ENCODE assay signal across 8 cellular contexts in genomic region chr10:34814228-34815173, GRCh38. TPM values are rescaled to one million over a fixed set of nuclear protein-coding genes. Genes with fewer than 3 reads are reported as not detected.
DNase-seq lines count a peak whose midpoint lies in the region; ATAC-seq and TF ChIP-seq lines count a peak whose summit lies in the region.

No MANE protein-coding gene starts in this region.

- WGBS in gastroesophageal sphincter (ENCODE audit: low coverage in 1 of 2), 2 donors: 0% methylated on average over 16 of the region's 120 CpGs; no CpG with 5 or more reads in 1 of the 2 donors

- H3K4me1 ChIP-seq in gastroesophageal sphincter: peaks cover 2 to 67% (median 11%) of the 10 kb centered on the region in 3 donors

- no peaks in the 10 kb centered on the region for H3K27me3 ChIP-seq in gastroesophageal sphincter

- CTCF ChIA-PET in WTC11 (lab: Charles Lee): interaction anchor here (1.8 to 2.8 kb wide), 6 partner anchors 10 to 180 kb away, joined by 4 to 13 read pairs (median 11); no protein-coding TSS in a partner anchor

- no peak overlapping the region for H3K27ac Mint-ChIP-seq in T-helper 1 cell treated with Interleukin-12 subunit alpha and Interleukin-12 subunit beta and Interleukin-4 antibody, amounts not matched to agents 30 μg/mL and 1 μg/mL, for 36 hours
- no peak overlapping the region for H3K27ac Mint-ChIP-seq in WTC11
- peak overlapping the region; percentile 78 for H3K27ac Mint-ChIP-seq in osteocyte (ENCODE audit: unreplicated experiment)

- no peak for TF ChIP-seq POLR2A in gastroesophageal sphincter (IDR thresholded peaks at IDR 0.05)

- no peak for DNase-seq in T-helper 1 cell
- peak; percentile 63 for DNase-seq in WTC11 (ENCODE audit: low spot score)
- DNase-seq in osteocyte (ENCODE audit: extremely low spot score, unreplicated experiment): no peak
- DNase-seq in SIG-M5 treated with dmso at 0.1 percent for 504 hours (lab: John Stamatoyannopoulos, UW; ENCODE audit: unreplicated experiment): no peak

- no peaks in the 10 kb centered on the region for H3K9me3 Mint-ChIP-seq in T-helper 1 cell treated with Interleukin-12 subunit alpha and Interleukin-12 subunit beta and Interleukin-4 antibody, amounts not matched to agents 30 μg/mL and 1 μg/mL, for 36 hours
- H3K9me3 Mint-ChIP-seq in WTC11: no peaks in the 10 kb centered on the region
- no peaks in the 10 kb centered on the region for H3K9me3 Mint-ChIP-seq in osteocyte (ENCODE audit: unreplicated experiment)

- POLR2A ChIA-PET in WTC11 (lab: Charles Lee): interaction anchor here (1.8 to 3.3 kb wide), 2 partner anchors 12 to 74 kb away, joined by 4 to 11 read pairs; no protein-coding TSS in a partner anchor

- peak overlapping the region; percentile 65 to 95 (median 92) for H3K27ac ChIP-seq in gastroesophageal sphincter

- ATAC-seq in HG03135 (IDR thresholded peaks at IDR 0.05; ENCODE audit: unreplicated experiment) (peak; percentile 27), WTC11 (peak; percentile 21), gastroesophageal sphincter (peak; percentile 53), GM21717 (IDR thresholded peaks at IDR 0.05; ENCODE audit: unreplicated experiment) (no peak)

- H3K27me3 Mint-ChIP-seq in T-helper 1 cell treated with Interleukin-12 subunit alpha and Interleukin-12 subunit beta and Interleukin-4 antibody, amounts not matched to agents 30 μg/mL and 1 μg/mL, for 36 hours (ENCODE audit: low read depth): peaks cover 63% of the 10 kb centered on the region
- H3K27me3 Mint-ChIP-seq in WTC11 (ENCODE audit: low read depth) (peaks cover 20% of the 10 kb centered on the region), osteocyte (ENCODE audit: unreplicated experiment) (no peaks in the 10 kb centered on the region)

- no peak for TF ChIP-seq CTCF in WTC11 (IDR thresholded peaks at IDR 0.05)
- TF ChIP-seq CTCF in gastroesophageal sphincter (IDR thresholded peaks at IDR 0.05): peak in 1 of 4 experiments; percentile 4
- TF ChIP-seq CTCF in osteocyte (IDR thresholded peaks at IDR 0.05): no peak

- no peaks in the 10 kb centered on the region for H3K9me3 ChIP-seq in gastroesophageal sphincter

- H3K4me1 Mint-ChIP-seq in T-helper 1 cell treated with Interleukin-12 subunit alpha and Interleukin-12 subunit beta and Interleukin-4 antibody, amounts not matched to agents 30 μg/mL and 1 μg/mL, for 36 hours (ENCODE audit: low read depth): peaks cover 4% of the 10 kb centered on the region
- H3K4me1 Mint-ChIP-seq in WTC11 (peaks cover 47% of the 10 kb centered on the region), osteocyte (ENCODE audit: unreplicated experiment) (peaks cover 37% of the 10 kb centered on the region)

- H3K36me3 Mint-ChIP-seq in T-helper 1 cell treated with Interleukin-12 subunit alpha and Interleukin-12 subunit beta and Interleukin-4 antibody, amounts not matched to agents 30 μg/mL and 1 μg/mL, for 36 hours (ENCODE audit: low read depth): no peaks in the 10 kb centered on the region
- no peaks in the 10 kb centered on the region for H3K36me3 Mint-ChIP-seq in WTC11
- peaks cover 3% of the 10 kb centered on the region for H3K36me3 Mint-ChIP-seq in osteocyte (ENCODE audit: unreplicated experiment)

- H3K4me3 ChIP-seq in gastroesophageal sphincter: peak overlapping the region; percentile 86 to 99

- H3K36me3 ChIP-seq in gastroesophageal sphincter: no peaks in the 10 kb centered on the region

- peak overlapping the region; percentile 45 for H3K4me3 Mint-ChIP-seq in T-helper 1 cell treated with Interleukin-12 subunit alpha and Interleukin-12 subunit beta and Interleukin-4 antibody, amounts not matched to agents 30 μg/mL and 1 μg/mL, for 36 hours
- H3K4me3 Mint-ChIP-seq in WTC11: peak overlapping the region; percentile 84
- H3K4me3 Mint-ChIP-seq in osteocyte (ENCODE audit: unreplicated experiment): peak overlapping the region; percentile 85

- no peak for TF ChIP-seq EP300 in gastroesophageal sphincter (IDR thresholded peaks at IDR 0.05)

TF ChIP-seq in WTC11, 78 proteins besides CTCF, POLR2A, EP300 and RAD21:
- TF ChIP-seq FOXP1 (CRISPR knock-in tag; IDR thresholded peaks at IDR 0.05; ENCODE audit: borderline replicate concordance) (0 out of 2 replicates have a peak, but pooled peaks have one; percentile 10), E2F1 (CRISPR knock-in tag; IDR thresholded peaks at IDR 0.05) (no peak), HMGXB4 (CRISPR knock-in tag; IDR thresholded peaks at IDR 0.05) (0 out of 2 replicates have a peak, but pooled peaks have one; percentile 25), SP1 (CRISPR knock-in tag; conservative IDR thresholded peaks at IDR 0.05) (0 out of 2 replicates have a peak, but pooled peaks have one; percentile 34), KAT7 (CRISPR knock-in tag; IDR thresholded peaks at IDR 0.05; ENCODE audit: borderline replicate concordance) (0 out of 2 replicates have a peak, but pooled peaks have one; percentile 54), FOXP4 (CRISPR knock-in tag; IDR thresholded peaks at IDR 0.05) (0 out of 2 replicates have a peak, but pooled peaks have one; percentile 42), IRF2 (CRISPR knock-in tag; IDR thresholded peaks at IDR 0.05; ENCODE audit: borderline replicate concordance, low read depth) (no peak)

RNA-seq across cellular contexts. Expression of gene PARD3, which starts 0.6 kb away (rescaled TPM):
- total RNA-seq in WTC11 (2021) (44.9 to 51.8 TPM (median 47.0 TPM) in 3 replicates), gastroesophageal sphincter (100 to 1,000 TPM; 101 to 127 (median 115) TPM), osteocyte (37.2 and 38.5 TPM in 2 replicates)
